8 cellular contexts compared by ENCODE assay signal in the genomic region with DNA sequence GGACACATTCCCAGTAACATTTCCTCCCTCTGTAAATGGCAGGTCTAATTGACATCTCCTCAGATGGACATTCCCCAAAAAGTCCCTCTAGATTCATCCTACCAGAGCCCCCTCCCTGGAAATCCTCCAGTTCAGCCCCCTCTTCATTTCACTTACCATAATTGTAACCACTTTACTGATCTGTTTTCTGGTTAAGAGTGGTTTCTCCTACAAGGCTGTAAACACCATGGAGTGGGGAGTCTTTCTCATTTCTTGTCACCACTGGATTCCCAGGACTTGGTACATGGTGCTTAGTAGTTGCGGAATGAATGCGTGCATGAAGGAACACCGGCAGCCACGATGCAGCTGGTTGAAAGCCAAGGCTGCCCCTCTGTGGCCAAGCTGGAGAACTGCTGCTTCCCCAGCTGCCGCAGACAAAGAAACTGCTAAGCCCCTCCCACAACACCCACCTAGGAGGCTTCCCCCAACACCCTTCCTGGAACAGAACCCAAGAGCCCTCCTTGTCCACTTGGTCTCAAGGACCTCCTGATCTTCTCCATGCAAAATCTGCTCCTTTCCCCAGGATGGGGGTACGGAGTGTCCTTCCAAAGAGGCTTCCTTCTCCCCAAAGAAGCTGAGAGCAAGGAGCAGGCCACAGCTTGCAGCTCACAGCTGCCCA. TPM values are rescaled to one million over a fixed set of nuclear protein-coding genes. Genes with fewer than 3 reads are reported as not detected.
DNase-seq lines count a peak whose midpoint lies in the region; ATAC-seq and TF ChIP-seq lines count a peak whose summit lies in the region.

No MANE protein-coding gene starts in this region.

- no peak for TF ChIP-seq EP300 in upper lobe of left lung (IDR thresholded peaks at IDR 0.05)

- TF ChIP-seq CTCF in GM12873 (IDR thresholded peaks at IDR 0.05; ENCODE audit: insufficient read depth, low read depth, low read length, missing control alignments) (peak; percentile 97), Loucy (conservative IDR thresholded peaks at IDR 0.05; ENCODE audit: low read length) (peak; percentile 92), upper lobe of left lung (IDR thresholded peaks at IDR 0.05) (peak; percentile 79 to 93 (median 90))

- H3K4me3 ChIP-seq in Loucy (ENCODE audit: low read length, poor library complexity, severe bottlenecking) (peak overlapping the region; percentile 32), SK-N-MC (no peak overlapping the region), trophoblast cell (ENCODE audit: low read depth, low read length) (no peak overlapping the region), upper lobe of left lung (no peak overlapping the region)

- no peak overlapping the region for H2AK5ac ChIP-seq in trophoblast cell (ENCODE audit: low read length)

- no peak overlapping the region for H2BK120ac ChIP-seq in trophoblast cell (ENCODE audit: insufficient read depth, low read length, poor library complexity)

- H3K4ac ChIP-seq in trophoblast cell (ENCODE audit: low read depth, low read length), result no peak overlapping the region

- peaks cover 10% of the 10 kb centered on the region for H3K4me1 ChIP-seq in Loucy (ENCODE audit: insufficient read depth, low read length, poor library complexity, severe bottlenecking)
- H3K4me1 ChIP-seq in trophoblast cell (ENCODE audit: control insufficient read depth in 1 of 2, insufficient read depth in 2 of 2, low read length in 2 of 2), result peaks cover 3 to 5% of the 10 kb centered on the region in 2 experiments
- peaks cover 0 to 2% (median 0%) of the 10 kb centered on the region in 4 donors for H3K4me1 ChIP-seq in upper lobe of left lung

- H4K12ac ChIP-seq in trophoblast cell (ENCODE audit: low read depth, low read length), result no peak overlapping the region

- H3K18ac ChIP-seq in trophoblast cell (ENCODE audit: low read length), result no peak overlapping the region

- no peak for TF ChIP-seq POLR2A in upper lobe of left lung (IDR thresholded peaks at IDR 0.05)

- DNase-seq in SK-N-MC (ENCODE audit: low read depth, low spot score) (peak; percentile 55), Right ventricle myocardium inferior (ENCODE audit: missing footprints) (peak; percentile 85), trophoblast cell (peak; percentile 70 to 85), upper lobe of left lung (peak in 1 of 2 donors; percentile 80)
- peak; percentile 78 for DNase-seq in activated naive CD4-positive, alpha-beta T cell treated with anti-CD3 and anti-CD28 coated beads, Interleukin-2, amount 50 U/mL, for 16 hours

- H3K27me3 ChIP-seq in Loucy (ENCODE audit: insufficient read depth, low read length, poor library complexity, severe bottlenecking) (no peaks in the 10 kb centered on the region), trophoblast cell (ENCODE audit: insufficient read depth, low read length) (no peaks in the 10 kb centered on the region), upper lobe of left lung (no peaks in the 10 kb centered on the region)

- H2BK12ac ChIP-seq in trophoblast cell (ENCODE audit: low read length), result no peak overlapping the region

- H3K4me2 ChIP-seq in Loucy (ENCODE audit: low read depth, low read length, poor library complexity, severe bottlenecking) (peak overlapping the region; percentile 43), trophoblast cell (ENCODE audit: low read length) (no peak overlapping the region)

- ATAC-seq in Right ventricle myocardium inferior (peak; percentile 82), upper lobe of left lung (ENCODE audit: low FRiP score in 2 of 2) (peak; percentile 76 to 92), HG03025 (IDR thresholded peaks at IDR 0.05; ENCODE audit: low FRiP score, unreplicated experiment) (no peak)

- H3K9me3 ChIP-seq in Loucy (ENCODE audit: insufficient read depth, low read depth, low read length) (no peaks in the 10 kb centered on the region), SK-N-MC (ENCODE audit: low read depth, low read length) (no peaks in the 10 kb centered on the region), trophoblast cell (ENCODE audit: insufficient read depth, low read depth, low read length) (no peaks in the 10 kb centered on the region), upper lobe of left lung (no peaks in the 10 kb centered on the region)

- H2BK5ac ChIP-seq in trophoblast cell (ENCODE audit: low read depth, low read length, poor library complexity), result no peak overlapping the region

- H2AFZ ChIP-seq in Loucy (ENCODE audit: low read length), result peak overlapping the region; percentile 93
- peak overlapping the region; percentile 47 for H2AFZ ChIP-seq in trophoblast cell (ENCODE audit: insufficient read depth, low read length, poor library complexity)

- H4K91ac ChIP-seq in trophoblast cell (ENCODE audit: low read depth, low read length), result peak overlapping the region; percentile 48

- peak overlapping the region; percentile 77 for H4K8ac ChIP-seq in trophoblast cell (ENCODE audit: low read depth, low read length)

- no peaks in the 10 kb centered on the region for H3K9me2 ChIP-seq in Loucy (replicated peaks; ENCODE audit: low read depth, low read length)

- no peak overlapping the region for H3K23ac ChIP-seq in trophoblast cell (ENCODE audit: low read length)

- no peak overlapping the region for H3K27ac ChIP-seq in SK-N-MC
- H3K27ac ChIP-seq in trophoblast cell (ENCODE audit: low read depth, low read length), result no peak overlapping the region
- no peak overlapping the region for H3K27ac ChIP-seq in upper lobe of left lung

- intact Hi-C loops in Right ventricle myocardium inferior (cut with DNase I), result loop anchor here (1.0 to 10.0 kb wide), 3 partner anchors 38 to 61 kb away; a partner anchor contains a TSS

- WGBS in trophoblast cell (ENCODE audit: extremely low coverage, insufficient coverage, insufficient read length), result no CpG with 5 or more reads among the region's 6 CpGs
- 23 to 36% methylated on average over 3 to 6 of the region's 6 CpGs for WGBS in upper lobe of left lung, 2 donors

- no peak overlapping the region for H3K14ac ChIP-seq in trophoblast cell (ENCODE audit: low read length)

- H4K20me1 ChIP-seq in Loucy (ENCODE audit: insufficient read depth, low read length, poor library complexity, severe bottlenecking), result no peaks in the 10 kb centered on the region

- H3F3A ChIP-seq in Loucy (ENCODE audit: low read depth), result no peaks in the 10 kb centered on the region

- no peaks in the 10 kb centered on the region; the same call in 1 of the 2 replicates for H3K36me3 ChIP-seq in Loucy (ENCODE audit: insufficient read depth, low read length)
- no peaks in the 10 kb centered on the region for H3K36me3 ChIP-seq in SK-N-MC (ENCODE audit: insufficient read depth, low read length)
- peaks cover 6 to 9% of the 10 kb centered on the region in 2 experiments for H3K36me3 ChIP-seq in trophoblast cell (ENCODE audit: control insufficient read depth in 1 of 2, insufficient read depth in 2 of 2, low read length in 2 of 2)
- peaks cover 0 to 41% (median 18%) of the 10 kb centered on the region in 4 donors for H3K36me3 ChIP-seq in upper lobe of left lung

- H3K79me2 ChIP-seq in Loucy (ENCODE audit: insufficient read depth, low read length) (no peaks in the 10 kb centered on the region), trophoblast cell (ENCODE audit: control insufficient read depth, insufficient read depth, low read length, poor library complexity) (no peaks in the 10 kb centered on the region)

- peaks cover 3% of the 10 kb centered on the region for H3K79me1 ChIP-seq in trophoblast cell (ENCODE audit: low read length)

- H3K9ac ChIP-seq in Loucy (ENCODE audit: low read depth, low read length, poor library complexity, severe bottlenecking) (peak overlapping the region; percentile 55), SK-N-MC (ENCODE audit: insufficient read length) (peak overlapping the region; percentile 34), trophoblast cell (ENCODE audit: low read length) (no peak overlapping the region)

RNA-seq across cellular contexts. Expression of a gene that starts 18.6 kb away (rescaled TPM):
- total RNA-seq in Right ventricle myocardium inferior, result 3.0 TPM
- polyA plus RNA-seq in trophoblast cell (2013), result 11.7 and 12.2 TPM in 2 replicates
- total RNA-seq in upper lobe of left lung, result 10 to 100 TPM; 10.1 to 36.7 (median 16.1) TPM

RNA-seq across cellular contexts. Expression of a gene that starts 39.4 kb away (rescaled TPM):
- total RNA-seq in Right ventricle myocardium inferior (12.4 TPM), upper lobe of left lung (10 to 100 TPM; 17.5 to 48.2 (median 22.7) TPM)
- 9.3 and 10.9 TPM in 2 replicates for polyA plus RNA-seq in trophoblast cell (2013)

RNA-seq across cellular contexts. Expression of a gene that starts 51.2 kb away (rescaled TPM):
- total RNA-seq in Right ventricle myocardium inferior (38.1 TPM), upper lobe of left lung (100 to 1,000 TPM in 4 of 6 donors, 10 to 100 TPM in 2; 64.2 to 170 (median 123) TPM)
- polyA plus RNA-seq in trophoblast cell (2013), result 85.5 and 85.6 TPM in 2 replicates
